In the genomic region with DNA sequence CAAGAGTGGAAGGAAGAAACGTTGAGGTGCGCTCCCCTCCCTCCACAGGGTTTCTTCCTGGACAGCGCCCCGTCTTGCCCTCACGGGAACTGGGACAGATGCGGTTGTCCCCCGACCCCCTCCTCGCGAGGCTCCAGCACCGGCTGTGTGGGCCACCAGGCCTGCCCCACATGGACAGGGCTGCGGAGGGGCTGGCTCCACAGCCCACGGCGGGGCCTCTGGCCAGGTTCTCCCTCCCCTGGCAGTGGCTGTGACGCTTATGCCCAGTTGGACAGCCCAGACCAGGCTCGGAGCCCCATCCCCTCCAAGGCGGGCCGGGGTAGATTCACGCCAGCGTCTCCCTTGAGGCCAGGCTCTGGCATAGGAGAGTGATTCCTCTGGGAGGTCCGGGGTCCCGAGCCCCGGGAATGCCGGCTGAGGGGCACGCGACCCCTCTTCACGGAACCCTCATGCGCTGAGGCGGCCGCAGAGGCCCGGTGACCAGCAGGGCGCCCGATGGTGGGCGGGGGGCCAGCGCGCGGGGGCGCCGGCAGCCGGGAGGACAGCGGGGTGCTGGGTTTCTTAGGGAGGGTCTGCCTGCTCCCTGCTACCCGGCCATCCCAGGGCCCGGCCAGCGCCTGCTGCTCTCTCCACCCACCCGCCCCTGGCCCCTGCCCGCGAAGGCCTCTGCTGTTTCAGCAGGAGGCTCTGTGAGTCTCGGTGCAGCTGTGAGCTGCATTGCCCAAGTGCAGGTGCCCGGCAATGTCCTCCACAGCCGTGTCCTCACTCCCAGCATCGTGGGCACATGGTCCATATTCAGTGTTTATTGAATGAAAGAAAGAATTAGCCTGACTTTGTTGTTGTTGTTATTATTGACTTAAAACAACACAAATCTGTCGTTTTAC, we compare ENCODE assay signal across 22 cellular contexts.
"Had no signal": no experiment of that assay in that cellular context is flagged by ENCODE, and none has a peak within 500 bp of the region (broad histone marks: within the 10 kb centered on the region; RNA-seq: fewer than 3 reads in every experiment).

No MANE protein-coding gene starts in this region.

- H3K36me3 ChIP-seq: sigmoid colon, upper lobe of right lung had no signal

- H3K9me3 ChIP-seq: sigmoid colon, upper lobe of right lung had no signal

- ATAC-seq: activated CD4-positive, CD25-positive, alpha-beta regulatory T cell treated with anti-CD3 and anti-CD28 coated beads, Interleukin-2, amount 50 U/mL, for 24 hours; activated CD8-positive, alpha-beta T cell treated with anti-CD3 and anti-CD28 coated beads for 36 hours; activated T-helper 17 cell treated with anti-CD3 and anti-CD28 coated beads, Interleukin-2, amount 50 U/mL, for 72 hours; stimulated activated naive B cell treated with anti-CD40 and anti-IgM and Interleukin-4, amounts not matched to agents 10 μg/mL and 1 μg/mL and 100 μg/mL, for 72 hours; T-cell; upper lobe of right lung had no signal

- H3K27me3 ChIP-seq: sigmoid colon, upper lobe of right lung had no signal

- H3K4me2 ChIP-seq: smooth muscle cell had no signal

- H3K27ac Mint-ChIP-seq: activated CD4-positive, alpha-beta T cell treated with anti-CD3 and anti-CD28 coated beads, Interleukin-2, amount 10 ng/mL, durations not matched to agents 7 days and 5 days; activated CD8-positive, alpha-beta T cell treated with anti-CD3 and anti-CD28 coated beads for 36 hours; activated naive CD8-positive, alpha-beta T cell treated with anti-CD3 and anti-CD28 coated beads for 36 hours; activated T-helper 17 cell treated with anti-CD3 and anti-CD28 coated beads, Interleukin-2, amount 50 U/mL, for 72 hours; memory B cell; nephron; stimulated activated naive B cell treated with anti-CD40 and anti-IgM and Interleukin-4, amounts not matched to agents 10 μg/mL and 1 μg/mL and 100 μg/mL, for 72 hours; T-cell; T-helper 2 cell treated with Interferon-gamma antibody and Interleukin-4, amounts not matched to agents 5 μg/mL and 100 μg/mL, for 36 hours had no signal

- H3K4me3 Mint-ChIP-seq: activated CD4-positive, alpha-beta T cell treated with anti-CD3 and anti-CD28 coated beads, Interleukin-2, amount 10 ng/mL, durations not matched to agents 7 days and 5 days; activated CD8-positive, alpha-beta T cell treated with anti-CD3 and anti-CD28 coated beads for 36 hours; activated naive CD8-positive, alpha-beta T cell treated with anti-CD3 and anti-CD28 coated beads for 36 hours; activated T-helper 17 cell treated with anti-CD3 and anti-CD28 coated beads, Interleukin-2, amount 50 U/mL, for 72 hours; memory B cell; nephron; stimulated activated naive B cell treated with anti-CD40 and anti-IgM and Interleukin-4, amounts not matched to agents 10 μg/mL and 1 μg/mL and 100 μg/mL, for 72 hours; T-cell; T-helper 2 cell treated with Interferon-gamma antibody and Interleukin-4, amounts not matched to agents 5 μg/mL and 100 μg/mL, for 36 hours had no signal

- H3K36me3 Mint-ChIP-seq: activated naive CD8-positive, alpha-beta T cell treated with anti-CD3 and anti-CD28 coated beads for 36 hours; memory B cell; stimulated activated naive B cell treated with anti-CD40 and anti-IgM and Interleukin-4, amounts not matched to agents 10 μg/mL and 1 μg/mL and 100 μg/mL, for 72 hours; T-cell had no signal

- H3K4me3 ChIP-seq: sigmoid colon, smooth muscle cell, upper lobe of right lung had no signal

- H3K4me1 Mint-ChIP-seq: activated T-helper 17 cell treated with anti-CD3 and anti-CD28 coated beads, Interleukin-2, amount 50 U/mL, for 72 hours; memory B cell had no signal

- H3K27me3 Mint-ChIP-seq: activated CD8-positive, alpha-beta T cell treated with anti-CD3 and anti-CD28 coated beads for 36 hours had no signal

- H3K27ac ChIP-seq: epithelial cell of prostate, sigmoid colon, upper lobe of right lung, VCaP had no signal

- H3K9me3 Mint-ChIP-seq: activated CD4-positive, alpha-beta T cell treated with anti-CD3 and anti-CD28 coated beads, Interleukin-2, amount 10 ng/mL, durations not matched to agents 7 days and 5 days; activated CD8-positive, alpha-beta T cell treated with anti-CD3 and anti-CD28 coated beads for 36 hours; activated naive CD8-positive, alpha-beta T cell treated with anti-CD3 and anti-CD28 coated beads for 36 hours; activated T-helper 17 cell treated with anti-CD3 and anti-CD28 coated beads, Interleukin-2, amount 50 U/mL, for 72 hours; memory B cell; nephron; stimulated activated naive B cell treated with anti-CD40 and anti-IgM and Interleukin-4, amounts not matched to agents 10 μg/mL and 1 μg/mL and 100 μg/mL, for 72 hours; T-cell; T-helper 2 cell treated with Interferon-gamma antibody and Interleukin-4, amounts not matched to agents 5 μg/mL and 100 μg/mL, for 36 hours had no signal

- DNase-seq: activated CD4-positive, alpha-beta T cell treated with anti-CD3 and anti-CD28 coated beads, Interleukin-2, amount 10 ng/mL, durations not matched to agents 7 days and 5 days; activated CD8-positive, alpha-beta T cell treated with anti-CD3 and anti-CD28 coated beads for 36 hours; activated naive CD4-positive, alpha-beta T cell treated with Interleukin-2 at 50 U/mL for 16 hours; activated naive CD8-positive, alpha-beta T cell treated with anti-CD3 and anti-CD28 coated beads for 36 hours; activated T-cell treated with anti-CD3 and anti-CD28 coated beads, Interleukin-2, amount 50 U/mL, for 1 hour; cerebellar nuclear complex; foreskin fibroblast; nucleus accumbens; sigmoid colon; stimulated activated CD4-positive, alpha-beta T cell treated with anti-CD3 and anti-CD28 coated beads, Interleukin-2, amount 100 ng/mL, for 48 hours; stimulated activated CD8-positive, alpha-beta memory T cell treated with anti-CD3 and anti-CD28 coated beads, Interleukin-4, amount 100 ng/mL, for 48 hours; stimulated activated naive B cell treated with anti-CD40 and anti-IgM and Interleukin-4, amounts not matched to agents 10 μg/mL and 1 μg/mL and 100 μg/mL, for 72 hours; T-cell; upper lobe of right lung had no signal
